Comparison of ENCODE assay signal across 8 cellular contexts in genomic region chr16:85011846-85012284, GRCh38. TPM values are rescaled to one million over a fixed set of nuclear protein-coding genes. Genes with fewer than 3 reads are reported as not detected.
A peak's percentile ranks its signal among the peaks of the same experiment; 100 is the strongest.
DNase-seq lines count a peak whose midpoint lies in the region; ATAC-seq and TF ChIP-seq lines count a peak whose summit lies in the region.

No MANE protein-coding gene starts in this region.

- no peaks in the 10 kb centered on the region for H4K20me1 ChIP-seq in MM.1S (ENCODE audit: insufficient read depth, low read length)
- peaks cover 32% of the 10 kb centered on the region for H4K20me1 ChIP-seq in neural progenitor cell (ENCODE audit: low read depth)

- peaks cover 21% of the 10 kb centered on the region for H3K79me2 ChIP-seq in MM.1S (ENCODE audit: low read length)
- peaks cover 42% of the 10 kb centered on the region for H3K79me2 ChIP-seq in neural progenitor cell (ENCODE audit: low read depth)

- no peaks in the 10 kb centered on the region for H3K27me3 ChIP-seq in CD8-positive, alpha-beta T cell (ENCODE audit: insufficient read depth, low read length)
- no peaks in the 10 kb centered on the region for H3K27me3 ChIP-seq in MM.1S (replicated peaks; ENCODE audit: insufficient read depth, low read length)
- H3K27me3 ChIP-seq in endodermal cell (ENCODE audit: control insufficient read depth, insufficient read depth, low read length, poor library complexity, severe bottlenecking), result no peaks in the 10 kb centered on the region
- H3K27me3 ChIP-seq in neural progenitor cell, result peaks cover 3% of the 10 kb centered on the region

- peaks cover 2% of the 10 kb centered on the region for H3K27me3 Mint-ChIP-seq in CD8-positive, alpha-beta T cell (ENCODE audit: low read depth)
- H3K27me3 Mint-ChIP-seq in endodermal cell (ENCODE audit: insufficient read depth) (no peaks in the 10 kb centered on the region), neural progenitor cell (ENCODE audit: insufficient read depth, low read depth) (peaks cover 3% of the 10 kb centered on the region)

- H3K4me1 Mint-ChIP-seq in CD8-positive, alpha-beta T cell (ENCODE audit: low read depth), result peaks cover 49% of the 10 kb centered on the region
- H3K4me1 Mint-ChIP-seq in endodermal cell (peaks cover 19% of the 10 kb centered on the region), neural progenitor cell (peaks cover 20% of the 10 kb centered on the region)

- H3K4me2 ChIP-seq in MM.1S (ENCODE audit: low read depth, low read length), result peak overlapping the region; percentile 60; the same call in 1 of the 2 replicates
- peak overlapping the region; percentile 92 for H3K4me2 ChIP-seq in neural progenitor cell

- peak overlapping the region; percentile 75 for H3K9ac ChIP-seq in MM.1S (ENCODE audit: low read length)
- peak overlapping the region; percentile 80 for H3K9ac ChIP-seq in endodermal cell (ENCODE audit: extremely low read depth, low read length, poor library complexity, severe bottlenecking)
- H3K9ac ChIP-seq in neural progenitor cell, result peak overlapping the region; percentile 81

- H3K4me3 ChIP-seq in CD8-positive, alpha-beta T cell (ENCODE audit: low read depth, low read length), result peak overlapping the region; percentile 99
- peak overlapping the region; percentile 73 for H3K4me3 ChIP-seq in MM.1S (ENCODE audit: low read length)
- H3K4me3 ChIP-seq in endodermal cell (ENCODE audit: low read length), result peak overlapping the region; percentile 95
- H3K4me3 ChIP-seq in neural progenitor cell, result peak overlapping the region; percentile 77

- DNase-seq in CD8-positive, alpha-beta T cell, result no peak
- no peak for DNase-seq in MM.1S
- DNase-seq in endodermal cell, result no peak
- DNase-seq in neural progenitor cell (ENCODE audit: low spot score), result no peak
- no peak for DNase-seq in medulla oblongata (ENCODE audit: extremely low spot score)
- no peak for DNase-seq in RKO (ENCODE audit: low spot score)
- DNase-seq in GM13976 (ENCODE audit: low spot score), result no peak

- peaks cover 39% of the 10 kb centered on the region for H3K4me1 ChIP-seq in CD8-positive, alpha-beta T cell (ENCODE audit: insufficient read depth, low read length)
- peaks cover 6% of the 10 kb centered on the region; the same call in 1 of the 2 replicates for H3K4me1 ChIP-seq in MM.1S (ENCODE audit: low read length)
- peaks cover 4% of the 10 kb centered on the region for H3K4me1 ChIP-seq in endodermal cell (ENCODE audit: control insufficient read depth, insufficient read depth, low read length)
- peaks cover 6% of the 10 kb centered on the region for H3K4me1 ChIP-seq in neural progenitor cell

- 33 to 53% methylated on average over 11 to 17 of the region's 17 CpGs for WGBS in endodermal cell (ENCODE audit: insufficient coverage in 1 of 2, insufficient read length in 1 of 2), 2 experiments

- H3F3A ChIP-seq in MM.1S (ENCODE audit: insufficient read depth, low read length) (peaks cover 4% of the 10 kb centered on the region; the same call in 1 of the 2 replicates), neural progenitor cell (ENCODE audit: low read depth) (peaks cover 9% of the 10 kb centered on the region)

- no peak for TF ChIP-seq CTCF in CD8-positive, alpha-beta T cell (IDR thresholded peaks at IDR 0.05)
- TF ChIP-seq CTCF in MM.1S (IDR thresholded peaks at IDR 0.05; ENCODE audit: low read length) (no peak), endodermal cell (conservative IDR thresholded peaks at IDR 0.05) (no peak), neural progenitor cell (IDR thresholded peaks at IDR 0.05) (no peak), GM13976 (IDR thresholded peaks at IDR 0.05; ENCODE audit: borderline replicate concordance, control extremely low read depth, extremely low read depth, insufficient read depth, missing control alignments) (no peak)

- peak overlapping the region; percentile 100 for H3K27ac ChIP-seq in CD8-positive, alpha-beta T cell (ENCODE audit: low read depth, low read length)
- H3K27ac ChIP-seq in MM.1S (ENCODE audit: low read length) (peak overlapping the region; percentile 86), endodermal cell (ENCODE audit: low read depth, low read length) (peak overlapping the region; percentile 94), neural progenitor cell (peak overlapping the region; percentile 79)

- no peaks in the 10 kb centered on the region for H3K9me3 Mint-ChIP-seq in CD8-positive, alpha-beta T cell
- H3K9me3 Mint-ChIP-seq in endodermal cell (no peaks in the 10 kb centered on the region), neural progenitor cell (no peaks in the 10 kb centered on the region)

- no peaks in the 10 kb centered on the region for H3K9me2 ChIP-seq in MM.1S (replicated peaks; ENCODE audit: insufficient read depth, low read length)

- H3K9me3 ChIP-seq in CD8-positive, alpha-beta T cell (ENCODE audit: low read length), result no peaks in the 10 kb centered on the region
- H3K9me3 ChIP-seq in MM.1S (replicated peaks; ENCODE audit: insufficient read depth, low read length), result no peaks in the 10 kb centered on the region
- no peaks in the 10 kb centered on the region for H3K9me3 ChIP-seq in endodermal cell (ENCODE audit: control insufficient read depth, low read length)
- no peaks in the 10 kb centered on the region for H3K9me3 ChIP-seq in neural progenitor cell (ENCODE audit: low read depth)

- H3K27ac Mint-ChIP-seq in CD8-positive, alpha-beta T cell, result peak overlapping the region; percentile 99
- H3K27ac Mint-ChIP-seq in endodermal cell (peak overlapping the region; percentile 98), neural progenitor cell (peak overlapping the region; percentile 96)

- POLR2A ChIA-PET in CD8-positive, alpha-beta T cell (lab: Charles Lee), result interaction anchor here (0.7 to 3.4 kb wide), 7 partner anchors 8 to 93 kb away, joined by 4 to 37 read pairs (median 5); partner anchors contain the start of gene KIAA0513

- CTCF ChIA-PET in CD8-positive, alpha-beta T cell (lab: Charles Lee), result interaction anchor here (0.7 to 3.8 kb wide), 6 partner anchors 12 to 111 kb away, joined by 3 to 32 read pairs (median 4); partner anchors contain the start of gene KIAA0513

- H2AFZ ChIP-seq in MM.1S (ENCODE audit: low read length), result peak overlapping the region; percentile 72
- H2AFZ ChIP-seq in neural progenitor cell (replicated peaks), result peak overlapping the region; percentile 79

- peaks cover 16% of the 10 kb centered on the region for H3K36me3 Mint-ChIP-seq in CD8-positive, alpha-beta T cell
- H3K36me3 Mint-ChIP-seq in endodermal cell (ENCODE audit: low read depth) (peaks cover 15% of the 10 kb centered on the region), neural progenitor cell (no peaks in the 10 kb centered on the region)

- intact Hi-C loops in CD8-positive, alpha-beta T cell (cut with DNase I, micrococcal nuclease), result loop anchor here (1.0 to 2.0 kb wide), 4 partner anchors 15 to 895 kb away; partner anchors contain the start of genes KIAA0513 (in 2 of the 2) and MBTPS1 (in 1 of the 2)

- ATAC-seq in CD8-positive, alpha-beta T cell, result no peak
- no peak for ATAC-seq in GM21423 (IDR thresholded peaks at IDR 0.05; ENCODE audit: unreplicated experiment)

- in situ Hi-C loops in GM13976 (cut with MboI; ENCODE audit: low sequenced_read_pairs, unreplicated experiment), result no loop called here

- H3K36me3 ChIP-seq in CD8-positive, alpha-beta T cell (ENCODE audit: insufficient read depth, low read length), result no peaks in the 10 kb centered on the region
- H3K36me3 ChIP-seq in MM.1S (replicated peaks; ENCODE audit: insufficient read depth, low read length) (no peaks in the 10 kb centered on the region), endodermal cell (ENCODE audit: control insufficient read depth, insufficient read depth, low read length) (peaks cover 12% of the 10 kb centered on the region), neural progenitor cell (no peaks in the 10 kb centered on the region)

- H3K4me3 Mint-ChIP-seq in CD8-positive, alpha-beta T cell, result peak overlapping the region; percentile 98
- H3K4me3 Mint-ChIP-seq in endodermal cell (peak overlapping the region; percentile 96), neural progenitor cell (peak overlapping the region; percentile 97)

RNA-seq across cellular contexts. Expression of gene ZDHHC7, which starts 0.5 kb away (rescaled TPM):
- 10 to 100 TPM; 85.4 to 92.1 TPM for total RNA-seq in CD8-positive, alpha-beta T cell
- total RNA-seq in endodermal cell, result 10 to 100 TPM; 58.7 to 61.8 TPM
- 35.7 TPM for polyA plus RNA-seq in endodermal cell (2013, experiment 1 of 2)
- polyA plus RNA-seq in endodermal cell (2013, experiment 2 of 2), result 35.7 TPM
- total RNA-seq in neural progenitor cell (ENCODE audit: low replicate concordance), result 53.3 and 57.0 TPM in 2 replicates

RNA-seq across cellular contexts. Expression of gene KIAA0513, which starts 15.7 kb away (rescaled TPM):
- 10 to 100 TPM in 1 of 2 experiments, 1 to 10 TPM in 1; 9.7 to 10.3 TPM for total RNA-seq in CD8-positive, alpha-beta T cell
- total RNA-seq in endodermal cell, result 10 to 100 TPM in 1 of 2 donors, 1 to 10 TPM in 1; 9.2 to 16.0 TPM
- polyA plus RNA-seq in endodermal cell (2013, experiment 1 of 2), result 7.4 TPM
- 6.7 TPM for polyA plus RNA-seq in endodermal cell (2013, experiment 2 of 2)
- total RNA-seq in neural progenitor cell (ENCODE audit: low replicate concordance), result 6.1 and 9.0 TPM in 2 replicates
